In the genomic region with DNA sequence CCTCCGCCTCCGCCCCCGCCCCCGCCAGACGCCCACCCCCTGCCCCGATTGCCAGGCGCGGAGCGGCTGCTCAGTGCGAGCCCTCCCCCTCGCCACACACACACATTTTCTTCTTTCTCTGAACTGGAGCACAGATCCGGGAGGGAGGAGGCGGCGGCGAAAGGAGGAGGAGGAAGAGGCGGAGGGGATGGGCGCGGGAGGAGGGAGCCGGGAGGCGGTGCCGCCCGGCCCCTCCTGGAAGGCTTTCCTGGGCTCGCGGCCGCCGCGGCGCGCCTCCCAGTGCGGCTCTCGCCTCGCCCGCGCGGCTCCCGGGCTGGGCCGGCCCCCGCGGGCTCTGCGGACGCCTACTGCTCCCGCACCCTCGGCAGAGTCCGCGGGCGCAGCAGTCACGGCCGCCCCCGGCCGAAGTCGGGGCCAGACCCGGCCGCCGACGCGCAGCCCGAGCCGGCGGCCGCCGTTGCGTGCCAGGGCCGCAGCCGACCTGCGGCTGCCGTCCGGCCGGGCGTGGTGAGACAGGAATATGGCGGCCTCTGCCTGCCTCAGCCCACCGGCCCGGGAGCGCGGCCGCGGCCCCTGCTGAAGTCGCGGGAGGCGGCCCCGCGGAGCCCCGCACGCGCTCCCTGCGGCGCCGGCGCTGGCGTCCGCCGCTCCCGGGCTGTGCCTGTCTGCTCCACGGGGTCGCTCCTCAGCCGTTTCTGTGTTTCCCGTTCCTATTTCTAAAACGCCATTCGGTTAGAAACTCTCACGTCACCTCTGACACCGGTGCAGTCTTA, we compare ENCODE assay signal across 8 cellular contexts. TPM values are rescaled to one million over a fixed set of nuclear protein-coding genes. Genes with fewer than 3 reads are reported as not detected.
A peak's percentile ranks its signal among the peaks of the same experiment; 100 is the strongest.
DNase-seq lines count a peak whose midpoint lies in the region; ATAC-seq and TF ChIP-seq lines count a peak whose summit lies in the region.

No MANE protein-coding gene starts in this region.

- H3K9me2 ChIP-seq in HCT116 (ENCODE audit: insufficient read depth) = no peaks in the 10 kb centered on the region

- ATAC-seq in HCT116 (peak; percentile 80), HG02938 (IDR thresholded peaks at IDR 0.05; ENCODE audit: unreplicated experiment) (no peak)

- DNase-seq in AG04449 (ENCODE audit: low read depth, low spot score) (peak; percentile 73), HCT116 (ENCODE audit: low read depth, low spot score) (peak; percentile 61), NCI-H510A treated with DMSO at 0.1 percent for 48 hours (lab: John Stamatoyannopoulos, UW) (peak; percentile 92), coronary artery (ENCODE audit: low spot score) (peak; percentile 93)
- peak; percentile 16 to 56 for DNase-seq in activated CD4-positive, alpha-beta T cell treated with anti-CD3 and anti-CD28 coated beads, Interleukin-2, amount 50 U/mL, for 24 hours (ENCODE audit: low read depth in 1 of 2, low spot score in 1 of 2)
- DNase-seq in stimulated activated CD4-positive, alpha-beta T cell treated with anti-CD3 and anti-CD28 coated beads, Interleukin-12 subunit alpha, Interleukin-12 subunit beta, amount 100 ng/mL, for 48 hours (ENCODE audit: low read depth in 2 of 3, low spot score in 1 of 3) = peak; percentile 40 to 71 (median 45)

- H3K27me3 ChIP-seq in HCT116 (ENCODE audit: insufficient read depth, low read length) (no peaks in the 10 kb centered on the region), layer of hippocampus (ENCODE audit: control insufficient read depth, insufficient read depth, low read length) (no peaks in the 10 kb centered on the region)

- H3K4me3 ChIP-seq in AG04449 (ENCODE audit: low read depth, low read length) (peak overlapping the region; percentile 85), HCT116 (replicated peaks in 1 of 2; ENCODE audit: low read depth in 1 of 2, low read length in 2 of 2) (peak overlapping the region; percentile 58 to 75), coronary artery (peak overlapping the region; percentile 76)

- POLR2A ChIA-PET in AG04449 (lab: Yijun Ruan, JAX) = interaction anchor here (0.9 kb wide), 1 partner anchor 55 kb away, joined by 4 read pairs; no protein-coding TSS in a partner anchor
- POLR2A ChIA-PET in HCT116 (lab: Charles Lee) = no interaction called here

- no peak for TF ChIP-seq RAD21 in HCT116 (IDR thresholded peaks at IDR 0.05; ENCODE audit: low read depth)

- peak overlapping the region; percentile 89 for H3K27ac ChIP-seq in HCT116 (ENCODE audit: low read depth, low read length)
- H3K27ac ChIP-seq in coronary artery = peak overlapping the region; percentile 94 to 95
- peak overlapping the region; percentile 77 for H3K27ac ChIP-seq in layer of hippocampus (ENCODE audit: low read depth, low read length)

- H3K4me2 ChIP-seq in HCT116 (ENCODE audit: low read length) = peak overlapping the region; percentile 91

- H3K9ac ChIP-seq in HCT116 (ENCODE audit: low read length) = peak overlapping the region; percentile 69

- H2AFZ ChIP-seq in HCT116 (ENCODE audit: low read depth, low read length, poor library complexity, severe bottlenecking) = peak overlapping the region; percentile 80

- TF ChIP-seq POLR2A in HCT116 (IDR thresholded peaks at IDR 0.05; ENCODE audit: borderline replicate concordance, extremely low read depth, insufficient read depth, insufficient read length) = no peak

- no peaks in the 10 kb centered on the region for H4K20me1 ChIP-seq in HCT116 (ENCODE audit: insufficient read depth)

- intact Hi-C loops in HCT116 (cut with micrococcal nuclease) = loop anchor here (10.0 kb wide), 3 partner anchors 187 to 577 kb away; no protein-coding TSS in a partner anchor

- peaks cover 11 to 24% of the 10 kb centered on the region in 2 experiments; a peak in 3 of 4 replicates for H3K4me1 ChIP-seq in HCT116 (ENCODE audit: control insufficient read depth in 1 of 2, insufficient read depth in 2 of 2, low read length in 2 of 2)

- no peaks in the 10 kb centered on the region for H3K36me3 ChIP-seq in HCT116 (ENCODE audit: control insufficient read depth in 1 of 2, insufficient read depth in 2 of 2, low read length in 2 of 2)

- RAD21 ChIA-PET in HCT116 (lab: Charles Lee; ENCODE audit: low non-redundant PET in 1 of 2, low total read pairs in 2 of 2, uncharacterized antibody in 2 of 2, unreplicated experiment in 2 of 2) = no interaction called here

- TF ChIP-seq CTCF in AG04449 (IDR thresholded peaks at IDR 0.05; ENCODE audit: insufficient read depth, low read length, missing control alignments) (no peak), HCT116 (IDR thresholded peaks at IDR 0.05 in 2 of 3, conservative IDR thresholded peaks at IDR 0.05 in 1 of 3; ENCODE audit: borderline replicate concordance in 1 of 3, insufficient read depth in 1 of 3, low read depth in 2 of 3, low read length in 2 of 3) (no peak), coronary artery (IDR thresholded peaks at IDR 0.05) (no peak)

- H3K79me2 ChIP-seq in HCT116 (ENCODE audit: insufficient read depth, low read length) = peaks cover 18% of the 10 kb centered on the region

- CTCF ChIA-PET in AG04449 (lab: Yijun Ruan, JAX) (interaction anchor here (0.6 to 1.2 kb wide), 6 partner anchors 55 to 1324 kb away, joined by 3 to 5 read pairs (median 3); a partner anchor contains a TSS), HCT116 (lab: Charles Lee) (no interaction called here)

- BruUV-seq in HCT116 (replicated peaks; lab: Mats Ljungman, UMichigan) = no TSS peak

- H3K9me3 ChIP-seq in HCT116 (ENCODE audit: control insufficient read depth in 1 of 2, insufficient read depth in 1 of 2, low read depth in 1 of 2, low read length in 2 of 2) = no peaks in the 10 kb centered on the region

TF ChIP-seq in HCT116, 20 proteins besides CTCF, POLR2A, EP300 and RAD21:
- TF ChIP-seq, protein P1, sequence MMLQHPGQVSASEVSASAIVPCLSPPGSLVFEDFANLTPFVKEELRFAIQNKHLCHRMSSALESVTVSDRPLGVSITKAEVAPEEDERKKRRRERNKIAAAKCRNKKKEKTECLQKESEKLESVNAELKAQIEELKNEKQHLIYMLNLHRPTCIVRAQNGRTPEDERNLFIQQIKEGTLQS (IDR thresholded peaks at IDR 0.05) = no peak
- TF ChIP-seq EGR1 (IDR thresholded peaks at IDR 0.05; ENCODE audit: low read depth) (peak; percentile 74), ZFX (IDR thresholded peaks at IDR 0.05) (peak; percentile 60), TCF7L2 (IDR thresholded peaks at IDR 0.05; ENCODE audit: borderline replicate concordance, extremely low read depth, insufficient read depth, insufficient read length) (no peak), POLR2AphosphoS5 (IDR thresholded peaks at IDR 0.05; ENCODE audit: low read depth, low read length) (peak; percentile 73), JUND (IDR thresholded peaks at IDR 0.05) (no peak), ZNF274 (IDR thresholded peaks at IDR 0.05; ENCODE audit: low read depth, low read length) (no peak), EZH2 (IDR thresholded peaks at IDR 0.05) (no peak), SP1 (IDR thresholded peaks at IDR 0.05; ENCODE audit: low read depth) (no peak), YY1 (IDR thresholded peaks at IDR 0.05; ENCODE audit: extremely low read depth, insufficient replicate concordance, low read depth, low read length) (peak; percentile 48), FOSL1 (IDR thresholded peaks at IDR 0.05; ENCODE audit: low read depth) (no peak)
- TF ChIP-seq, protein P2, sequence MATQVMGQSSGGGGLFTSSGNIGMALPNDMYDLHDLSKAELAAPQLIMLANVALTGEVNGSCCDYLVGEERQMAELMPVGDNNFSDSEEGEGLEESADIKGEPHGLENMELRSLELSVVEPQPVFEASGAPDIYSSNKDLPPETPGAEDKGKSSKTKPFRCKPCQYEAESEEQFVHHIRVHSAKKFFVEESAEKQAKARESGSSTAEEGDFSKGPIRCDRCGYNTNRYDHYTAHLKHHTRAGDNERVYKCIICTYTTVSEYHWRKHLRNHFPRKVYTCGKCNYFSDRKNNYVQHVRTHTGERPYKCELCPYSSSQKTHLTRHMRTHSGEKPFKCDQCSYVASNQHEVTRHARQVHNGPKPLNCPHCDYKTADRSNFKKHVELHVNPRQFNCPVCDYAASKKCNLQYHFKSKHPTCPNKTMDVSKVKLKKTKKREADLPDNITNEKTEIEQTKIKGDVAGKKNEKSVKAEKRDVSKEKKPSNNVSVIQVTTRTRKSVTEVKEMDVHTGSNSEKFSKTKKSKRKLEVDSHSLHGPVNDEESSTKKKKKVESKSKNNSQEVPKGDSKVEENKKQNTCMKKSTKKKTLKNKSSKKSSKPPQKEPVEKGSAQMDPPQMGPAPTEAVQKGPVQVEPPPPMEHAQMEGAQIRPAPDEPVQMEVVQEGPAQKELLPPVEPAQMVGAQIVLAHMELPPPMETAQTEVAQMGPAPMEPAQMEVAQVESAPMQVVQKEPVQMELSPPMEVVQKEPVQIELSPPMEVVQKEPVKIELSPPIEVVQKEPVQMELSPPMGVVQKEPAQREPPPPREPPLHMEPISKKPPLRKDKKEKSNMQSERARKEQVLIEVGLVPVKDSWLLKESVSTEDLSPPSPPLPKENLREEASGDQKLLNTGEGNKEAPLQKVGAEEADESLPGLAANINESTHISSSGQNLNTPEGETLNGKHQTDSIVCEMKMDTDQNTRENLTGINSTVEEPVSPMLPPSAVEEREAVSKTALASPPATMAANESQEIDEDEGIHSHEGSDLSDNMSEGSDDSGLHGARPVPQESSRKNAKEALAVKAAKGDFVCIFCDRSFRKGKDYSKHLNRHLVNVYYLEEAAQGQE (IDR thresholded peaks at IDR 0.05; ENCODE audit: low read depth) = no peak
- TF ChIP-seq, protein P3, sequence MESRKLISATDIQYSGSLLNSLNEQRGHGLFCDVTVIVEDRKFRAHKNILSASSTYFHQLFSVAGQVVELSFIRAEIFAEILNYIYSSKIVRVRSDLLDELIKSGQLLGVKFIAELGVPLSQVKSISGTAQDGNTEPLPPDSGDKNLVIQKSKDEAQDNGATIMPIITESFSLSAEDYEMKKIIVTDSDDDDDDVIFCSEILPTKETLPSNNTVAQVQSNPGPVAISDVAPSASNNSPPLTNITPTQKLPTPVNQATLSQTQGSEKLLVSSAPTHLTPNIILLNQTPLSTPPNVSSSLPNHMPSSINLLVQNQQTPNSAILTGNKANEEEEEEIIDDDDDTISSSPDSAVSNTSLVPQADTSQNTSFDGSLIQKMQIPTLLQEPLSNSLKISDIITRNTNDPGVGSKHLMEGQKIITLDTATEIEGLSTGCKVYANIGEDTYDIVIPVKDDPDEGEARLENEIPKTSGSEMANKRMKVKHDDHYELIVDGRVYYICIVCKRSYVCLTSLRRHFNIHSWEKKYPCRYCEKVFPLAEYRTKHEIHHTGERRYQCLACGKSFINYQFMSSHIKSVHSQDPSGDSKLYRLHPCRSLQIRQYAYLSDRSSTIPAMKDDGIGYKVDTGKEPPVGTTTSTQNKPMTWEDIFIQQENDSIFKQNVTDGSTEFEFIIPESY (IDR thresholded peaks at IDR 0.05; ENCODE audit: extremely low read depth, insufficient replicate concordance, low read length) = no peak

RNA-seq across cellular contexts. Expression of a gene that starts 0.4 kb away (rescaled TPM):
- total RNA-seq in HCT116 (2021; ENCODE audit: unreplicated experiment) = 28.7 TPM
- 11.0 and 11.6 TPM in 2 replicates for polyA plus RNA-seq in HCT116 (2012)

Comparison
In these comparisons a context has a peak if more than half of its experiments do, and no peak if none do; other contexts are left out.
1. DNase-seq: peak in every context shown above with its lines; median percentile 93 in coronary artery; 92 in NCI-H510A treated with DMSO at 0.1 percent for 48 hours; 73 in AG04449; 61 in HCT116; 45 in stimulated activated CD4-positive, alpha-beta T cell treated with anti-CD3 and anti-CD28 coated beads, Interleukin-12 subunit alpha, Interleukin-12 subunit beta, amount 100 ng/mL, for 48 hours; 36 in activated CD4-positive, alpha-beta T cell treated with anti-CD3 and anti-CD28 coated beads, Interleukin-2, amount 50 U/mL, for 24 hours.